In the genomic region with DNA sequence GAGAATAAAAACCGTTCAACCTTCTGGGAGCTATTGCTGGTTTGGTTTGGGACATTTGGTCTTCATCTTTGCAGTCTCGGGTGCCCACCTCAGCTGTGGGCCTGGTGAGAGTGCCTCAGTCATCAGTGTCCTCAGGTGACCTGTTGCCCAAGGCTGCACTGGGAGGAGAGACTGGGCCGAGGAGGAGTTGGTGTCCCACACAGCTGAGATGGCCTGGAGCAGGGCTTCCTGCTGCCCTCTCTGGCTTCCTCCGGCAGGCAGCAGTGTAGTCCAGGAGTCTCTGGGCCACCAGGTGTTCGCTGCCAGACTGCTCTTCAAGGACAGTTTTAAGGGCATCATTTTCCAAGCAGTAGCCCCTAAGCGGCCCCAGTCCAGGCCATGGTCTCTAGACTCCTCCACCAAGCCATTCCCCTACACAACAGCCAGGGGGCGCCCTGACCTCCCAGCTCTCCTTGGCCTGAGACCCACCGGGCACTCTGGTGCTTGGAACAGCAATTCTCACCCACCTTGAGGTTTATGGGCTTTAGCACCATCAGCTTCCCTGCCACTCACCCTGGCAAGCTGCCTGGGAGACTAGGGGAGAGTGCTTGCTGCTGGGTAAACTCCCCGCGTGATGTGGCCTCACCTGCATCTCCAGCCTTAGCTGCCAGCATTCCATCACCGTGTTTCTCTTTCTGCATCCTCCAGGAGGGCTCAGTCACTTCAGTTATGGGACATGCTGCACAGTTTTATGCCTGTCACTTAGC, we compare ENCODE assay signal across 8 cellular contexts. TPM values are rescaled to one million over a fixed set of nuclear protein-coding genes. Genes with fewer than 3 reads are reported as not detected.
DNase-seq lines count a peak whose midpoint lies in the region; ATAC-seq and TF ChIP-seq lines count a peak whose summit lies in the region.

No MANE protein-coding gene starts in this region.

- no peak overlapping the region for H3K4me3 ChIP-seq in GM12875 (ENCODE audit: low read depth, low read length)
- no peak overlapping the region for H3K4me3 ChIP-seq in right atrium auricular region

- H3K27me3 ChIP-seq in right atrium auricular region: no peaks in the 10 kb centered on the region

- ATAC-seq in activated naive CD8-positive, alpha-beta T cell treated with anti-CD3 and anti-CD28 coated beads, Interleukin-2, amount 50 U/mL, for 24 hours: peak; percentile 71
- no peak for ATAC-seq in GM21723 (IDR thresholded peaks at IDR 0.05; ENCODE audit: unreplicated experiment)
- no peak for ATAC-seq in HG03565 (IDR thresholded peaks at IDR 0.05; ENCODE audit: unreplicated experiment)

- H3K36me3 ChIP-seq in right atrium auricular region: peaks cover 44% of the 10 kb centered on the region

- H3K4me1 ChIP-seq in right atrium auricular region: peaks cover 0 to 30% of the 10 kb centered on the region in 2 donors

- peak overlapping the region; percentile 51 to 54 for H3K27ac ChIP-seq in right atrium auricular region

- DNase-seq in ACHN (peak; percentile 21), SK-MEL-5 (ENCODE audit: low read depth, low spot score) (peak; percentile 53), right atrium auricular region (ENCODE audit: low spot score) (no peak)
- peak; percentile 69 for DNase-seq in activated naive CD8-positive, alpha-beta T cell treated with anti-CD3 and anti-CD28 coated beads, Interleukin-2, amount 50 U/mL, for 24 hours
- peak in 2 of 3 donors; percentile 38 to 39 for DNase-seq in stimulated activated CD4-positive, alpha-beta T cell treated with anti-CD3 and anti-CD28 coated beads, Interleukin-12 subunit alpha, Interleukin-12 subunit beta, amount 100 ng/mL, for 48 hours (ENCODE audit: low read depth in 2 of 3, low spot score in 1 of 3)

- H3K4me1 Mint-ChIP-seq in activated naive CD8-positive, alpha-beta T cell treated with anti-CD3 and anti-CD28 coated beads, Interleukin-2, amount 50 U/mL, for 24 hours: peaks cover 18% of the 10 kb centered on the region

- no peak overlapping the region for H3K27ac Mint-ChIP-seq in activated naive CD8-positive, alpha-beta T cell treated with anti-CD3 and anti-CD28 coated beads, Interleukin-2, amount 50 U/mL, for 24 hours

- H3K27me3 Mint-ChIP-seq in activated naive CD8-positive, alpha-beta T cell treated with anti-CD3 and anti-CD28 coated beads, Interleukin-2, amount 50 U/mL, for 24 hours: no peaks in the 10 kb centered on the region

- TF ChIP-seq CTCF in GM12875 (IDR thresholded peaks at IDR 0.05; ENCODE audit: borderline replicate concordance, insufficient read depth, low read depth, low read length) (peak; percentile 92), right atrium auricular region (IDR thresholded peaks at IDR 0.05) (peak; percentile 82 to 89)

- H3K4me3 Mint-ChIP-seq in activated naive CD8-positive, alpha-beta T cell treated with anti-CD3 and anti-CD28 coated beads, Interleukin-2, amount 50 U/mL, for 24 hours: no peak overlapping the region

- in situ Hi-C loops in ACHN (cut with HindIII; ENCODE audit: low pct_ligation_motif_present, low pct_unique_long_range_greater_than_20kb, low sequenced_read_pairs): no loop called here
- in situ Hi-C loops in SK-MEL-5 (cut with HindIII; ENCODE audit: low pct_unique_long_range_greater_than_20kb, low sequenced_read_pairs): no loop called here

- H3K9me3 ChIP-seq in right atrium auricular region: no peaks in the 10 kb centered on the region

- H3K36me3 Mint-ChIP-seq in activated naive CD8-positive, alpha-beta T cell treated with anti-CD3 and anti-CD28 coated beads, Interleukin-2, amount 50 U/mL, for 24 hours (ENCODE audit: low read depth): peaks cover 12% of the 10 kb centered on the region

- no peaks in the 10 kb centered on the region for H3K9me3 Mint-ChIP-seq in activated naive CD8-positive, alpha-beta T cell treated with anti-CD3 and anti-CD28 coated beads, Interleukin-2, amount 50 U/mL, for 24 hours

RNA-seq across cellular contexts. Expression of a gene that starts 9.1 kb away (rescaled TPM):
- not detected in 2 replicates for total RNA-seq in SK-MEL-5 (2014; rRNA removed; shearing (Covaris generic))
- polyA plus RNA-seq in SK-MEL-5 (2015; cell fraction: cytosol; rRNA removed): not detected in 2 replicates
- polyA plus RNA-seq in SK-MEL-5 (2015; cell fraction: nucleus; rRNA removed): 0.59 TPM in 1 of 2 replicates, not detected in the other
- 1 to 10 TPM; 1.3 to 1.8 TPM for total RNA-seq in right atrium auricular region

RNA-seq across cellular contexts. Expression of a gene that starts 10.7 kb away (rescaled TPM):
- total RNA-seq in SK-MEL-5 (2014; rRNA removed; shearing (Covaris generic)): 38.0 and 38.1 TPM in 2 replicates
- 62.6 and 63.8 TPM in 2 replicates for polyA plus RNA-seq in SK-MEL-5 (2015; cell fraction: cytosol; rRNA removed)
- 51.3 and 59.8 TPM in 2 replicates for polyA plus RNA-seq in SK-MEL-5 (2015; cell fraction: nucleus; rRNA removed)
- total RNA-seq in right atrium auricular region: 10 to 100 TPM; 13.6 to 24.3 TPM

RNA-seq across cellular contexts. Expression of a gene that starts 34.1 kb away (rescaled TPM):
- total RNA-seq in SK-MEL-5 (2014; rRNA removed; shearing (Covaris generic)): 5.5 and 6.4 TPM in 2 replicates
- 10.8 and 13.9 TPM in 2 replicates for polyA plus RNA-seq in SK-MEL-5 (2015; cell fraction: cytosol; rRNA removed)
- polyA plus RNA-seq in SK-MEL-5 (2015; cell fraction: nucleus; rRNA removed): 128 and 135 TPM in 2 replicates
- total RNA-seq in right atrium auricular region: 10 to 100 TPM; 31.3 to 42.1 TPM

RNA-seq across cellular contexts. Expression of a gene that starts 41.9 kb away (rescaled TPM):
- not detected in 2 replicates for total RNA-seq in SK-MEL-5 (2014; rRNA removed; shearing (Covaris generic))
- polyA plus RNA-seq in SK-MEL-5 (2015; cell fraction: cytosol; rRNA removed): not detected in 2 replicates
- not detected in 2 replicates for polyA plus RNA-seq in SK-MEL-5 (2015; cell fraction: nucleus; rRNA removed)
- 10 to 100 TPM; 21.1 to 36.6 TPM for total RNA-seq in right atrium auricular region

RNA-seq across cellular contexts. Expression of a gene that starts 50.4 kb away (rescaled TPM):
- not detected in 2 replicates for total RNA-seq in SK-MEL-5 (2014; rRNA removed; shearing (Covaris generic))
- polyA plus RNA-seq in SK-MEL-5 (2015; cell fraction: cytosol; rRNA removed): not detected in 2 replicates
- polyA plus RNA-seq in SK-MEL-5 (2015; cell fraction: nucleus; rRNA removed): not detected in 2 replicates
- total RNA-seq in right atrium auricular region: not detected
